ENCODE assay signal across 8 cellular contexts in genomic region chr6:26577720-26578072, GRCh38. TPM values are rescaled to one million over a fixed set of nuclear protein-coding genes. Genes with fewer than 3 reads are reported as not detected.
DNase-seq lines count a peak whose midpoint lies in the region; ATAC-seq and TF ChIP-seq lines count a peak whose summit lies in the region.

No MANE protein-coding gene starts in this region.

- H3K27ac ChIP-seq in BLaER1, result no peak overlapping the region

- H3K4me3 Mint-ChIP-seq in IgD-negative memory B cell, result peak overlapping the region in 3 of 4 donors; percentile 52 to 85 (median 79)
- peak overlapping the region; percentile 64 to 90 (median 85) for H3K4me3 Mint-ChIP-seq in naive B cell

- H3K27me3 ChIP-seq in BLaER1, result no peaks in the 10 kb centered on the region

- H3K27ac Mint-ChIP-seq in IgD-negative memory B cell, result peak overlapping the region in 2 of 3 donors; percentile 62 to 88
- H3K27ac Mint-ChIP-seq in naive B cell, result peak overlapping the region in 4 of 6 donors; percentile 85 to 97 (median 95)

- H4K20me1 ChIP-seq in BLaER1, result no peaks in the 10 kb centered on the region

- H3K36me3 ChIP-seq in BLaER1, result no peaks in the 10 kb centered on the region

- H3K9me3 Mint-ChIP-seq in IgD-negative memory B cell (peaks cover 8 to 17% (median 12%) of the 10 kb centered on the region in 3 donors), naive B cell (peaks cover 0 to 23% (median 19%) of the 10 kb centered on the region in 7 donors)

- ATAC-seq in naive B cell (ENCODE audit: low read depth in 2 of 2) (no peak), GM18858 (IDR thresholded peaks at IDR 0.05; ENCODE audit: unreplicated experiment) (no peak), GM21825 (IDR thresholded peaks at IDR 0.05; ENCODE audit: unreplicated experiment) (no peak), HG02840 (IDR thresholded peaks at IDR 0.05; ENCODE audit: low FRiP score, unreplicated experiment) (no peak)

- no peak overlapping the region for H3K9ac ChIP-seq in BLaER1

- peaks cover 20% of the 10 kb centered on the region for H3K9me3 ChIP-seq in BLaER1

- peaks cover 5% of the 10 kb centered on the region; the same call in 1 of the 2 replicates for H3K4me1 ChIP-seq in BLaER1

- DNase-seq in choroid plexus epithelial cell (ENCODE audit: low read depth) (no peak), naive B cell (no peak)
- no peak for DNase-seq in stimulated activated CD8-positive, alpha-beta memory T cell treated with anti-CD3 and anti-CD28 coated beads, Interleukin-4, amount 100 ng/mL, for 48 hours

- peaks cover 8% of the 10 kb centered on the region for H3K27me3 Mint-ChIP-seq in IgD-negative memory B cell
- peaks cover 11 to 50% (median 19%) of the 10 kb centered on the region in 3 donors for H3K27me3 Mint-ChIP-seq in naive B cell

- H3K36me3 Mint-ChIP-seq in IgD-negative memory B cell, result no peaks in the 10 kb centered on the region
- peaks cover 0 to 10% of the 10 kb centered on the region in 2 donors for H3K36me3 Mint-ChIP-seq in naive B cell

- peak overlapping the region; percentile 46 for H3K4me2 ChIP-seq in BLaER1

- H3K4me1 Mint-ChIP-seq in IgD-negative memory B cell, result peaks cover 8 to 14% (median 11%) of the 10 kb centered on the region in 3 donors
- H3K4me1 Mint-ChIP-seq in naive B cell, result peaks cover 16 to 19% (median 18%) of the 10 kb centered on the region in 3 donors

- no peak for TF ChIP-seq CTCF in choroid plexus epithelial cell (conservative IDR thresholded peaks at IDR 0.05; ENCODE audit: low read depth, low read length)

- peak overlapping the region; percentile 38; the same call in 1 of the 2 replicates for H3K4me3 ChIP-seq in BLaER1
- peak overlapping the region; percentile 51 for H3K4me3 ChIP-seq in choroid plexus epithelial cell (ENCODE audit: low read depth, low read length)

RNA-seq across cellular contexts. Expression of gene ABT1, which starts 19.1 kb away (rescaled TPM):
- polyA plus RNA-seq in IgD-negative memory B cell (44.0 TPM), naive B cell (ENCODE audit: low read depth in 6 of 6) (10 to 100 TPM; 42.7 to 74.2 (median 49.0) TPM)

RNA-seq across cellular contexts. Expression of gene HMGN4, which starts 39.5 kb away (rescaled TPM):
- 120 TPM for polyA plus RNA-seq in IgD-negative memory B cell
- polyA plus RNA-seq in naive B cell (ENCODE audit: low read depth in 6 of 6), result 100 to 1,000 TPM; 127 to 198 (median 172) TPM
